In genomic region chr10:24569828-24570657, GRCh38 we compare ENCODE assay signal across 26 cellular contexts.
"Had no signal": no experiment of that assay in that cellular context is flagged by ENCODE, and none has a peak within 500 bp of the region (broad histone marks: within the 10 kb centered on the region; RNA-seq: fewer than 3 reads in every experiment).

No MANE protein-coding gene starts in this region.

- H3K9me3 ChIP-seq: breast epithelium, mucosa of descending colon, ovary, right lobe of liver, thoracic aorta, uterus had no signal

- H3K36me3 Mint-ChIP-seq: activated naive CD4-positive, alpha-beta T cell treated with anti-CD3 and anti-CD28 coated beads, Interleukin-2, amount 50 U/mL, for 24 hours; natural killer cell treated with Interleukin-12 subunit alpha and Interleukin-12 subunit beta and Interleukin-15 and Interleukin-18, amount 100 ng/mL, for 72 hours; WTC11 had no signal

- H3K27me3 ChIP-seq: breast epithelium, ovary, right lobe of liver had no signal

- H3K4me3 Mint-ChIP-seq: activated CD8-positive, alpha-beta T cell treated with anti-CD3 and anti-CD28 coated beads for 36 hours; activated naive CD4-positive, alpha-beta T cell treated with anti-CD3 and anti-CD28 coated beads, Interleukin-2, amount 50 U/mL, for 24 hours; activated naive CD8-positive, alpha-beta T cell treated with anti-CD3 and anti-CD28 coated beads, Interleukin-2, amount 50 U/mL, for 24 hours; activated T-cell treated with anti-CD3 and anti-CD28 coated beads, Interleukin-2, amount 50 U/mL, for 4 hours; activated T-helper 17 cell treated with anti-CD3 and anti-CD28 coated beads, Interleukin-2, amount 50 U/mL, for 72 hours; dendritic cell treated with granulocyte-macrophage colony-stimulating factor and Interleukin-4, amounts not matched to agents 40 ng/mL and 50 ng/mL, for 4 days; natural killer cell treated with Interleukin-12 subunit alpha and Interleukin-12 subunit beta and Interleukin-15 and Interleukin-18, amount 100 ng/mL, for 72 hours; stimulated activated naive CD8-positive, alpha-beta T cell treated with anti-CD3 and anti-CD28 coated beads, Interleukin-15, Interleukin-2, amounts not matched to agents 100 ng/mL and 50 ng/mL, for 24 hours; WTC11 had no signal

- H3K27me3 Mint-ChIP-seq: dendritic cell treated with granulocyte-macrophage colony-stimulating factor and Interleukin-4, amounts not matched to agents 40 ng/mL and 50 ng/mL, for 4 days had no signal

- DNase-seq: activated CD4-positive, alpha-beta T cell treated with anti-CD3 and anti-CD28 coated beads for 1 hour; activated CD4-positive, alpha-beta T cell treated with anti-CD3 and anti-CD28 coated beads, Interleukin-2, amount 50 U/mL, for 1 hour; activated CD8-positive, alpha-beta T cell treated with anti-CD3 and anti-CD28 coated beads for 36 hours; activated gamma-delta T cell treated with Interleukin-2 at 50 U/mL for 16 hours; activated naive CD8-positive, alpha-beta T cell treated with anti-CD3 and anti-CD28 coated beads, Interleukin-2, amount 50 U/mL, for 24 hours; activated T-cell treated with anti-CD3 and anti-CD28 coated beads, Interleukin-2, amount 50 U/mL, for 4 hours; amygdala; central memory CD4-positive, alpha-beta T cell; islet precursor cell; left ventricle myocardium superior; ovary; right lobe of liver; stimulated activated CD4-positive, alpha-beta T cell treated with anti-CD3 and anti-CD28 coated beads, Interleukin-12 subunit alpha, Interleukin-12 subunit beta, amount 100 ng/mL, for 4 hours; stimulated activated CD4-positive, alpha-beta T cell treated with anti-CD3 and anti-CD28 coated beads, Interleukin-4, amount 100 ng/mL, for 1 hour; T-helper 2 cell; uterus had no signal

- ATAC-seq: activated CD8-positive, alpha-beta T cell treated with anti-CD3 and anti-CD28 coated beads for 36 hours; activated naive CD8-positive, alpha-beta T cell treated with anti-CD3 and anti-CD28 coated beads, Interleukin-2, amount 50 U/mL, for 24 hours; activated T-cell treated with anti-CD3 and anti-CD28 coated beads, Interleukin-2, amount 50 U/mL, for 4 hours; activated T-helper 17 cell treated with anti-CD3 and anti-CD28 coated beads, Interleukin-2, amount 50 U/mL, for 72 hours; left ventricle myocardium superior; WTC11 had no signal

- H3K4me1 ChIP-seq: breast epithelium, right lobe of liver, uterus had no signal

- H3K9me3 Mint-ChIP-seq: activated CD8-positive, alpha-beta T cell treated with anti-CD3 and anti-CD28 coated beads for 36 hours; activated naive CD4-positive, alpha-beta T cell treated with anti-CD3 and anti-CD28 coated beads, Interleukin-2, amount 50 U/mL, for 24 hours; activated naive CD8-positive, alpha-beta T cell treated with anti-CD3 and anti-CD28 coated beads, Interleukin-2, amount 50 U/mL, for 24 hours; activated T-cell treated with anti-CD3 and anti-CD28 coated beads, Interleukin-2, amount 50 U/mL, for 4 hours; activated T-helper 17 cell treated with anti-CD3 and anti-CD28 coated beads, Interleukin-2, amount 50 U/mL, for 72 hours; dendritic cell treated with granulocyte-macrophage colony-stimulating factor and Interleukin-4, amounts not matched to agents 40 ng/mL and 50 ng/mL, for 4 days; natural killer cell treated with Interleukin-12 subunit alpha and Interleukin-12 subunit beta and Interleukin-15 and Interleukin-18, amount 100 ng/mL, for 72 hours; stimulated activated naive CD8-positive, alpha-beta T cell treated with anti-CD3 and anti-CD28 coated beads, Interleukin-15, Interleukin-2, amounts not matched to agents 100 ng/mL and 50 ng/mL, for 24 hours had no signal

- H3K27ac ChIP-seq: breast epithelium, epithelial cell of prostate, ovary, right lobe of liver, thoracic aorta, uterus had no signal

- H3K36me3 ChIP-seq: breast epithelium, ovary, right lobe of liver, thoracic aorta, uterus had no signal

- H3K4me3 ChIP-seq: breast epithelium, mucosa of descending colon, ovary, right lobe of liver, thoracic aorta, uterus had no signal

- H3K27ac Mint-ChIP-seq: activated CD8-positive, alpha-beta T cell treated with anti-CD3 and anti-CD28 coated beads for 36 hours; activated naive CD4-positive, alpha-beta T cell treated with anti-CD3 and anti-CD28 coated beads, Interleukin-2, amount 50 U/mL, for 24 hours; activated naive CD8-positive, alpha-beta T cell treated with anti-CD3 and anti-CD28 coated beads, Interleukin-2, amount 50 U/mL, for 24 hours; activated T-helper 17 cell treated with anti-CD3 and anti-CD28 coated beads, Interleukin-2, amount 50 U/mL, for 72 hours; dendritic cell treated with granulocyte-macrophage colony-stimulating factor and Interleukin-4, amounts not matched to agents 40 ng/mL and 50 ng/mL, for 4 days; natural killer cell treated with Interleukin-12 subunit alpha and Interleukin-12 subunit beta and Interleukin-15 and Interleukin-18, amount 100 ng/mL, for 72 hours; stimulated activated naive CD8-positive, alpha-beta T cell treated with anti-CD3 and anti-CD28 coated beads, Interleukin-15, Interleukin-2, amounts not matched to agents 100 ng/mL and 50 ng/mL, for 24 hours; WTC11 had no signal
